8 cellular contexts compared by ENCODE assay signal in genomic region chr15:66369773-66370651, GRCh38. TPM values are rescaled to one million over a fixed set of nuclear protein-coding genes. Genes with fewer than 3 reads are reported as not detected.
DNase-seq lines count a peak whose midpoint lies in the region; ATAC-seq and TF ChIP-seq lines count a peak whose summit lies in the region.

No MANE protein-coding gene starts in this region.

- H3K4me2 ChIP-seq in Loucy (ENCODE audit: low read depth, low read length, poor library complexity, severe bottlenecking) (peak overlapping the region; percentile 67), skeletal muscle satellite cell (ENCODE audit: low read length) (peak overlapping the region; percentile 74)

- peak; percentile 54 for DNase-seq in GF-D8 (lab: John Stamatoyannopoulos, UW)
- DNase-seq in activated T-cell treated with anti-CD3 and anti-CD28 coated beads, Interleukin-2, amount 50 U/mL, for 72 hours: peak; percentile 44 to 59
- no peak for DNase-seq in heart right ventricle
- no peak for DNase-seq in HPDE6-E6E7 (ENCODE audit: extremely low spot score)
- DNase-seq in effector CD8-positive, alpha-beta T cell (lab: John Stamatoyannopoulos, UW): no peak

- peaks cover 18% of the 10 kb centered on the region for H3K4me1 Mint-ChIP-seq in activated T-cell treated with anti-CD3 and anti-CD28 coated beads, Interleukin-2, amount 50 U/mL, for 72 hours (ENCODE audit: low read depth)

- no peaks in the 10 kb centered on the region for H4K20me1 ChIP-seq in Loucy (ENCODE audit: insufficient read depth, low read length, poor library complexity, severe bottlenecking)

- intact Hi-C loops in heart right ventricle (cut with DNase I): no loop called here

- H3K4me1 ChIP-seq in Loucy (ENCODE audit: insufficient read depth, low read length, poor library complexity, severe bottlenecking) (peaks cover 14% of the 10 kb centered on the region), heart right ventricle (peaks cover 0 to 16% (median 6%) of the 10 kb centered on the region in 9 donors), skeletal muscle satellite cell (ENCODE audit: control insufficient read depth, insufficient read depth, low read length) (peaks cover 12% of the 10 kb centered on the region)

- H3K9me3 Mint-ChIP-seq in activated T-cell treated with anti-CD3 and anti-CD28 coated beads, Interleukin-2, amount 50 U/mL, for 72 hours: peaks cover 0 to 2% of the 10 kb centered on the region in 2 donors

- H2AFZ ChIP-seq in Loucy (ENCODE audit: low read length): peak overlapping the region; percentile 80

- WGBS in heart right ventricle, 2 donors: 22 to 32% methylated on average over 12 of the region's 12 CpGs

- peak overlapping the region; percentile 5 to 87 (median 76) for H3K27ac ChIP-seq in heart right ventricle

- no peaks in the 10 kb centered on the region for H3K9me3 ChIP-seq in Loucy (ENCODE audit: insufficient read depth, low read depth, low read length)
- H3K9me3 ChIP-seq in heart right ventricle: peaks cover 0 to 14% (median 10%) of the 10 kb centered on the region in 11 donors
- H3K9me3 ChIP-seq in skeletal muscle satellite cell (replicated peaks; ENCODE audit: low read length): no peaks in the 10 kb centered on the region

- H3K4me3 ChIP-seq in Loucy (ENCODE audit: low read length, poor library complexity, severe bottlenecking): peak overlapping the region; percentile 45
- H3K4me3 ChIP-seq in heart right ventricle: peak overlapping the region in 9 of 10 donors; percentile 2 to 52 (median 45)
- peak overlapping the region; percentile 56 for H3K4me3 ChIP-seq in skeletal muscle satellite cell (ENCODE audit: low read length)

- H3K4me3 Mint-ChIP-seq in activated T-cell treated with anti-CD3 and anti-CD28 coated beads, Interleukin-2, amount 50 U/mL, for 72 hours: peak overlapping the region; percentile 77 to 90

- H3K27me3 Mint-ChIP-seq in activated T-cell treated with anti-CD3 and anti-CD28 coated beads, Interleukin-2, amount 50 U/mL, for 72 hours (ENCODE audit: low read depth): no peaks in the 10 kb centered on the region

- peak overlapping the region; percentile 94 for H3K27ac Mint-ChIP-seq in activated T-cell treated with anti-CD3 and anti-CD28 coated beads, Interleukin-2, amount 50 U/mL, for 72 hours

- peak; percentile 83 to 88 for ATAC-seq in activated T-cell treated with anti-CD3 and anti-CD28 coated beads, Interleukin-2, amount 50 U/mL, for 72 hours (replicated peaks in 1 of 2)
- ATAC-seq in heart right ventricle (peak in 7 of 8 donors; percentile 42 to 71 (median 54)), HG03097 (IDR thresholded peaks at IDR 0.05; ENCODE audit: low FRiP score, unreplicated experiment) (no peak)

- peak overlapping the region; percentile 59 for H3K9ac ChIP-seq in Loucy (ENCODE audit: low read depth, low read length, poor library complexity, severe bottlenecking)
- H3K9ac ChIP-seq in skeletal muscle satellite cell (ENCODE audit: low read depth, low read length): peak overlapping the region; percentile 47

- no peaks in the 10 kb centered on the region for H3K36me3 ChIP-seq in Loucy (ENCODE audit: insufficient read depth, low read length)
- H3K36me3 ChIP-seq in heart right ventricle: no peaks in the 10 kb centered on the region
- H3K36me3 ChIP-seq in skeletal muscle satellite cell (ENCODE audit: insufficient read depth, low read length): no peaks in the 10 kb centered on the region

- peaks cover 4% of the 10 kb centered on the region; the same call in 1 of the 2 replicates for H3F3A ChIP-seq in Loucy (ENCODE audit: low read depth)

- H3K27me3 ChIP-seq in Loucy (ENCODE audit: insufficient read depth, low read length, poor library complexity, severe bottlenecking): no peaks in the 10 kb centered on the region
- no peaks in the 10 kb centered on the region for H3K27me3 ChIP-seq in heart right ventricle
- H3K27me3 ChIP-seq in skeletal muscle satellite cell (ENCODE audit: control insufficient read depth, insufficient read depth, low read length): no peaks in the 10 kb centered on the region

- H3K36me3 Mint-ChIP-seq in activated T-cell treated with anti-CD3 and anti-CD28 coated beads, Interleukin-2, amount 50 U/mL, for 72 hours (ENCODE audit: insufficient read depth in 2 of 2): no peaks in the 10 kb centered on the region

- TF ChIP-seq CTCF in Loucy (conservative IDR thresholded peaks at IDR 0.05; ENCODE audit: low read length): no peak
- TF ChIP-seq CTCF in heart right ventricle (IDR thresholded peaks at IDR 0.05): no peak

- no peaks in the 10 kb centered on the region for H3K9me2 ChIP-seq in Loucy (replicated peaks; ENCODE audit: low read depth, low read length)

- no peaks in the 10 kb centered on the region for H3K79me2 ChIP-seq in Loucy (ENCODE audit: insufficient read depth, low read length)

RNA-seq across cellular contexts. Expression of gene TIPIN, which starts 13.5 kb away (rescaled TPM):
- total RNA-seq in activated T-cell treated with anti-CD3 and anti-CD28 coated beads, Interleukin-2, amount 50 U/mL, for 72 hours: 10 to 100 TPM; 22.9 to 35.8 TPM
- total RNA-seq in heart right ventricle: 1 to 10 TPM; 2.4 to 5.4 (median 3.4) TPM
- polyA plus RNA-seq in heart right ventricle: 1 to 10 TPM; 2.9 to 4.5 TPM
- total RNA-seq in skeletal muscle satellite cell (2012; rRNA removed): 15.5 and 16.7 TPM in 2 replicates

RNA-seq across cellular contexts. Expression of gene MAP2K1, which starts 16.7 kb away (rescaled TPM):
- total RNA-seq in activated T-cell treated with anti-CD3 and anti-CD28 coated beads, Interleukin-2, amount 50 U/mL, for 72 hours: 10 to 100 TPM; 83.3 to 98.1 TPM
- 10 to 100 TPM; 30.9 to 61.3 (median 44.7) TPM for total RNA-seq in heart right ventricle
- polyA plus RNA-seq in heart right ventricle: 100 to 1,000 TPM in 1 of 2 donors, 1 to 10 TPM in 1; 7.5 to 106 TPM
- 34.2 and 59.0 TPM in 2 replicates for total RNA-seq in skeletal muscle satellite cell (2012; rRNA removed)

Comparison
In these comparisons a context has a peak if more than half of its experiments do, and no peak if none do; other contexts are left out.
1. DNase-seq: peak in GF-D8 (single experiment) and activated T-cell treated with anti-CD3 and anti-CD28 coated beads, Interleukin-2, amount 50 U/mL, for 72 hours (2 of 2); none in heart right ventricle (0 of 2), HPDE6-E6E7 (single experiment) and effector CD8-positive, alpha-beta T cell (single experiment).
2. Peak in every context shown above with its lines, with median percentiles within 50 percentile points of each other: H3K4me3 ChIP-seq.